Comparison of ENCODE assay signal across 27 cellular contexts in genomic region chr9:5430912-5431311, GRCh38. TPM values are rescaled to one million over a fixed set of nuclear protein-coding genes. Genes with fewer than 3 reads are reported as not detected.
A peak's percentile ranks its signal among the peaks of the same experiment; 100 is the strongest.
DNase-seq lines count a peak whose midpoint lies in the region; ATAC-seq and TF ChIP-seq lines count a peak whose summit lies in the region.
"Had no signal": no experiment of that assay in that cellular context is flagged by ENCODE, and none has a peak within 500 bp of the region (broad histone marks: within the 10 kb centered on the region; RNA-seq: fewer than 3 reads in every experiment).

No MANE protein-coding gene starts in this region.

- WGBS in endodermal cell (ENCODE audit: insufficient coverage in 1 of 2, insufficient read length in 1 of 2), 2 experiments, result 62 to 86% methylated on average over 2 to 3 of the region's 3 CpGs
- WGBS in psoas muscle, 3 donors, result 41 to 77% (median 50%) methylated on average over 3 of the region's 3 CpGs

- no peaks in the 10 kb centered on the region for H3K27me3 Mint-ChIP-seq in T-helper 17 cell
- no peaks in the 10 kb centered on the region for H3K27me3 Mint-ChIP-seq in endodermal cell (ENCODE audit: insufficient read depth)
- H3K27me3 Mint-ChIP-seq in Calu3 (ENCODE audit: unreplicated experiment), result no peaks in the 10 kb centered on the region
- H3K27me3 Mint-ChIP-seq: CD4-positive, alpha-beta memory T cell; naive thymus-derived CD8-positive, alpha-beta T cell; stimulated activated naive CD8-positive, alpha-beta T cell treated with anti-CD3 and anti-CD28 coated beads, Interleukin-15, amount 100 ng/mL, for 72 hours had no signal

- H3K27ac ChIP-seq in cardiac muscle cell (no peak overlapping the region), endodermal cell (ENCODE audit: low read depth, low read length) (no peak overlapping the region), substantia nigra (ENCODE audit: low read depth, low read length, poor library complexity, severe bottlenecking) (peak overlapping the region; percentile 87), psoas muscle (no peak overlapping the region)
- H3K27ac ChIP-seq: adrenal gland, KMS-11, ovary, tibial nerve had no signal

- H3K27ac Mint-ChIP-seq in T-helper 17 cell (peak overlapping the region; percentile 37), endodermal cell (no peak overlapping the region), Calu3 (ENCODE audit: unreplicated experiment) (no peak overlapping the region)
- H3K27ac Mint-ChIP-seq: activated naive CD4-positive, alpha-beta T cell treated with anti-CD3 and anti-CD28 coated beads for 36 hours; mesothelial cell of epicardium had no signal

- BruUV-seq in Calu3 (replicated peaks; lab: Mats Ljungman, UMichigan), result no TSS peak

- H3K4me1 ChIP-seq in cardiac muscle cell (ENCODE audit: low read depth) (no peaks in the 10 kb centered on the region), endodermal cell (ENCODE audit: control insufficient read depth, insufficient read depth, low read length) (no peaks in the 10 kb centered on the region), psoas muscle (peaks cover 2% of the 10 kb centered on the region)
- H3K4me1 ChIP-seq: adrenal gland, tibial nerve had no signal

- H3K27me3 ChIP-seq in cardiac muscle cell (no peaks in the 10 kb centered on the region), endodermal cell (ENCODE audit: control insufficient read depth, insufficient read depth, low read length, poor library complexity, severe bottlenecking) (no peaks in the 10 kb centered on the region), psoas muscle (ENCODE audit: insufficient read depth in 3 of 3, low read length in 2 of 3) (no peaks in the 10 kb centered on the region)
- H3K27me3 ChIP-seq: adrenal gland, ovary, tibial nerve had no signal

- no peaks in the 10 kb centered on the region for H3K36me3 ChIP-seq in cardiac muscle cell
- H3K36me3 ChIP-seq in endodermal cell (ENCODE audit: control insufficient read depth, insufficient read depth, low read length), result peaks cover 24% of the 10 kb centered on the region
- H3K36me3 ChIP-seq in psoas muscle (ENCODE audit: insufficient read depth in 1 of 2, low read depth in 1 of 2), result peaks cover 0 to 38% of the 10 kb centered on the region in 2 donors
- H3K36me3 ChIP-seq: ovary had no signal

- no peak for ATAC-seq in left ventricle myocardium superior
- ATAC-seq in T-helper 17 cell, result no peak
- no peak for ATAC-seq in psoas muscle
- no peak for ATAC-seq in GM18868 (IDR thresholded peaks at IDR 0.05; ENCODE audit: unreplicated experiment)
- ATAC-seq: naive thymus-derived CD8-positive, alpha-beta T cell; Right ventricle myocardium inferior; stimulated activated naive CD8-positive, alpha-beta T cell treated with anti-CD3 and anti-CD28 coated beads, Interleukin-15, amount 100 ng/mL, for 72 hours had no signal

- CTCF ChIA-PET in Calu3 (lab: Charles Lee), result no interaction called here

- H3K36me3 Mint-ChIP-seq in T-helper 17 cell (ENCODE audit: low read depth) (peaks cover 7% of the 10 kb centered on the region), endodermal cell (ENCODE audit: low read depth) (peaks cover 51% of the 10 kb centered on the region), Calu3 (ENCODE audit: insufficient read depth, unreplicated experiment) (no peaks in the 10 kb centered on the region)

- intact Hi-C loops in left ventricle myocardium superior (cut with micrococcal nuclease), result no loop called here
- intact Hi-C loops in psoas muscle (cut with DNase I), result loop anchor here in 1 of 2 donors (10.0 kb wide), 2 partner anchors 404 to 686 kb away; partner anchors contain the start of genes AK3 and ERMP1
- intact Hi-C loops in Calu3 (cut with micrococcal nuclease; ENCODE audit: unreplicated experiment), result no loop called here

- TF ChIP-seq CTCF in cardiac muscle cell (IDR thresholded peaks at IDR 0.05; ENCODE audit: low read depth, low read length) (peak; percentile 4), endodermal cell (conservative IDR thresholded peaks at IDR 0.05) (peak; percentile 52), psoas muscle (IDR thresholded peaks at IDR 0.05) (no peak), Calu3 (IDR thresholded peaks at IDR 0.05; ENCODE audit: unreplicated experiment) (no peak)

- peaks cover 7% of the 10 kb centered on the region for H3K4me1 Mint-ChIP-seq in T-helper 17 cell
- no peaks in the 10 kb centered on the region for H3K4me1 Mint-ChIP-seq in endodermal cell
- no peaks in the 10 kb centered on the region for H3K4me1 Mint-ChIP-seq in Calu3 (ENCODE audit: low read depth, unreplicated experiment)
- H3K4me1 Mint-ChIP-seq: mesothelial cell of epicardium had no signal

- no peak overlapping the region for H3K4me3 Mint-ChIP-seq in T-helper 17 cell
- no peak overlapping the region for H3K4me3 Mint-ChIP-seq in endodermal cell
- H3K4me3 Mint-ChIP-seq in Calu3 (ENCODE audit: low read depth, unreplicated experiment), result no peak overlapping the region
- H3K4me3 Mint-ChIP-seq: activated naive CD4-positive, alpha-beta T cell treated with anti-CD3 and anti-CD28 coated beads for 36 hours; CD4-positive, alpha-beta memory T cell; mesothelial cell of epicardium; naive thymus-derived CD8-positive, alpha-beta T cell; stimulated activated naive CD8-positive, alpha-beta T cell treated with anti-CD3 and anti-CD28 coated beads, Interleukin-15, amount 100 ng/mL, for 72 hours had no signal

- H3K9ac ChIP-seq in endodermal cell (ENCODE audit: extremely low read depth, low read length, poor library complexity, severe bottlenecking), result no peak overlapping the region
- H3K9ac ChIP-seq: KMS-11 had no signal

- H3K9me3 ChIP-seq in cardiac muscle cell (ENCODE audit: low read depth), result no peaks in the 10 kb centered on the region
- H3K9me3 ChIP-seq in T-helper 17 cell (ENCODE audit: control insufficient read depth, low read length, poor library complexity, severe bottlenecking), result no peaks in the 10 kb centered on the region
- peaks cover 30% of the 10 kb centered on the region for H3K9me3 ChIP-seq in endodermal cell (ENCODE audit: control insufficient read depth, low read length)
- H3K9me3 ChIP-seq in psoas muscle, result no peaks in the 10 kb centered on the region
- H3K9me3 ChIP-seq: adrenal gland, tibial nerve had no signal

- peaks cover 41% of the 10 kb centered on the region for H3K9me3 Mint-ChIP-seq in endodermal cell
- H3K9me3 Mint-ChIP-seq in Calu3 (ENCODE audit: low read depth, unreplicated experiment), result no peaks in the 10 kb centered on the region
- H3K9me3 Mint-ChIP-seq: activated naive CD4-positive, alpha-beta T cell treated with anti-CD3 and anti-CD28 coated beads for 36 hours; CD4-positive, alpha-beta memory T cell had no signal

- H3K4me3 ChIP-seq in cardiac muscle cell (no peak overlapping the region), endodermal cell (ENCODE audit: low read length) (no peak overlapping the region), psoas muscle (no peak overlapping the region)
- H3K4me3 ChIP-seq: adrenal gland, ovary, tibial nerve had no signal

- DNase-seq in cardiac muscle cell (ENCODE audit: low read depth in 1 of 2, low spot score in 1 of 2) (no peak), left ventricle myocardium superior (no peak), T-helper 17 cell (no peak), endodermal cell (no peak), substantia nigra (lab: John Stamatoyannopoulos, UW) (no peak), psoas muscle (no peak), Calu3 (no peak)
- DNase-seq: 8988T; activated naive CD4-positive, alpha-beta T cell treated with anti-CD3 and anti-CD28 coated beads for 36 hours; adrenal gland; CD4-positive, alpha-beta memory T cell; EL; islet precursor cell; MM.1S; naive thymus-derived CD8-positive, alpha-beta T cell; NCI-H1417; NCI-H2107; ovary; retina; small intestine; stimulated activated naive CD8-positive, alpha-beta T cell treated with anti-CD3 and anti-CD28 coated beads, Interleukin-15, amount 100 ng/mL, for 72 hours; T1000 had no signal

RNA-seq across cellular contexts. Expression of gene PLGRKT, which starts 6.8 kb away (rescaled TPM):
- total RNA-seq in cardiac muscle cell, result 15.4 and 16.8 TPM in 2 replicates
- 35.4 and 37.1 TPM in 2 replicates for polyA plus RNA-seq in cardiac muscle cell
- 41.6 TPM for total RNA-seq in left ventricle myocardium superior
- total RNA-seq in T-helper 17 cell, result 10 to 100 TPM; 17.4 to 23.5 TPM
- total RNA-seq in endodermal cell, result 10 to 100 TPM; 21.0 to 31.1 TPM
- 29.2 TPM for polyA plus RNA-seq in endodermal cell (2013, experiment 1 of 2)
- 35.8 TPM for polyA plus RNA-seq in endodermal cell (2013, experiment 2 of 2)
- 10 to 100 TPM; 21.4 to 32.2 (median 26.8) TPM for total RNA-seq in psoas muscle
- polyA plus RNA-seq in psoas muscle, result 10 to 100 TPM; 25.0 to 50.4 (median 25.5) TPM
- 15.1 and 17.4 TPM in 2 replicates for total RNA-seq in Calu3 (2022)

RNA-seq across cellular contexts. Expression of gene CD274, which starts 19.4 kb away (rescaled TPM):
- total RNA-seq in cardiac muscle cell (0.39 TPM in 1 of 2 replicates, not detected in the other), left ventricle myocardium superior (10.9 TPM), T-helper 17 cell (1 to 10 TPM; 4.7 to 6.7 TPM), endodermal cell (under 1 TPM in 1 of 2 donors, not detected in 1; 1.00 TPM), psoas muscle (1 to 10 TPM in 3 of 4 donors, under 1 TPM in 1; 0.93 to 4.6 (median 2.1) TPM), Calu3 (2022) (1.9 and 3.6 TPM in 2 replicates)
- polyA plus RNA-seq in cardiac muscle cell (0.39 TPM in 1 of 2 replicates, not detected in the other), psoas muscle (1 to 10 TPM in 2 of 3 donors, under 1 TPM in 1; 0.69 to 3.3 (median 2.5) TPM)
- 0.25 TPM for polyA plus RNA-seq in endodermal cell (2013, experiment 1 of 2)
- 0.17 TPM for polyA plus RNA-seq in endodermal cell (2013, experiment 2 of 2)

Comparison
In these comparisons a context has a peak if more than half of its experiments do, and no peak if none do; other contexts are left out.
1. CTCF ChIP-seq: peak in cardiac muscle cell (single experiment) and endodermal cell (single experiment); none in psoas muscle (single experiment) and Calu3 (single experiment).